In genomic region chr10:15461353-15462108, GRCh38 we compare ENCODE assay signal across 9 cellular contexts.
DNase-seq lines count a peak whose midpoint lies in the region; ATAC-seq, FAIRE-seq and TF ChIP-seq lines count a peak whose summit lies in the region.
"Had no signal": no experiment of that assay in that cellular context is flagged by ENCODE, and none has a peak within 500 bp of the region (broad histone marks: within the 10 kb centered on the region; RNA-seq: fewer than 3 reads in every experiment).

No MANE protein-coding gene starts in this region.

- H3K9me3 Mint-ChIP-seq in neural crest cell (peaks cover 4% of the 10 kb centered on the region), endodermal cell (peaks cover 2% of the 10 kb centered on the region)

- TF ChIP-seq CTCF in D721Med (IDR thresholded peaks at IDR 0.05; ENCODE audit: insufficient read depth, missing control alignments) (peak; percentile 6), epithelial cell of proximal tubule (conservative IDR thresholded peaks at IDR 0.05; ENCODE audit: low read depth, low read length) (peak; percentile 29), neural crest cell (conservative IDR thresholded peaks at IDR 0.05) (peak; percentile 43), endodermal cell (conservative IDR thresholded peaks at IDR 0.05) (no peak)

- no peak overlapping the region for H3K4me3 Mint-ChIP-seq in neural crest cell
- no peak overlapping the region for H3K4me3 Mint-ChIP-seq in endodermal cell

- H3K4me1 Mint-ChIP-seq in neural crest cell (peaks cover 16% of the 10 kb centered on the region), endodermal cell (peaks cover 5% of the 10 kb centered on the region)

- no peak overlapping the region for H3K27ac Mint-ChIP-seq in neural crest cell (ENCODE audit: unreplicated experiment)
- no peak overlapping the region for H3K27ac Mint-ChIP-seq in endodermal cell

- peaks cover 9% of the 10 kb centered on the region for H3K9me3 ChIP-seq in endodermal cell (ENCODE audit: control insufficient read depth, low read length)

- no peaks in the 10 kb centered on the region for H3K27me3 ChIP-seq in endodermal cell (ENCODE audit: control insufficient read depth, insufficient read depth, low read length, poor library complexity, severe bottlenecking)

- H3K36me3 Mint-ChIP-seq in neural crest cell (ENCODE audit: low read depth) = no peaks in the 10 kb centered on the region
- H3K36me3 Mint-ChIP-seq in endodermal cell (ENCODE audit: low read depth) = no peaks in the 10 kb centered on the region

- 70 to 86% methylated on average over 7 to 9 of the region's 9 CpGs for whole genome bisulfite sequencing in endodermal cell (ENCODE audit: insufficient coverage in 1 of 2, insufficient read length in 1 of 2), 2 experiments

- H3K27ac ChIP-seq in endodermal cell (ENCODE audit: low read depth, low read length) = no peak overlapping the region

- no peaks in the 10 kb centered on the region for H3K36me3 ChIP-seq in endodermal cell (ENCODE audit: control insufficient read depth, insufficient read depth, low read length)

- H3K4me1 ChIP-seq in endodermal cell (ENCODE audit: control insufficient read depth, insufficient read depth, low read length) = no peaks in the 10 kb centered on the region

- no peak for FAIRE-seq in D721Med (lab: Jason Lieb, UNC)

- DNase-seq in D721Med (ENCODE audit: insufficient read length, low spot score) (no peak), NCI-H460 (ENCODE audit: extremely low read depth, low read depth) (peak; percentile 45), epithelial cell of proximal tubule (ENCODE audit: low read depth) (no peak), neural crest cell (ENCODE audit: low read depth, low spot score) (no peak), endodermal cell (no peak)
- no peak for DNase-seq in stimulated activated CD4-positive, alpha-beta T cell treated with anti-CD3 and anti-CD28 coated beads, Interleukin-4, amount 100 ng/mL, for 24 hours
- no peak for DNase-seq in activated effector memory CD4-positive, alpha-beta T cell treated with Interleukin-2 at 50 U/mL for 16 hours
- DNase-seq: activated T-cell treated with anti-CD3 and anti-CD28 coated beads for 4 hours had no signal

- ATAC-seq in HG03175 (IDR thresholded peaks at IDR 0.05; ENCODE audit: unreplicated experiment) = no peak

- H3K4me3 ChIP-seq in epithelial cell of proximal tubule (ENCODE audit: low read depth, low read length) (no peak overlapping the region), endodermal cell (ENCODE audit: low read length) (no peak overlapping the region)

- no peaks in the 10 kb centered on the region for H3K27me3 Mint-ChIP-seq in neural crest cell (ENCODE audit: low read depth)
- peaks cover 2% of the 10 kb centered on the region for H3K27me3 Mint-ChIP-seq in endodermal cell (ENCODE audit: insufficient read depth)

- no peak overlapping the region for H3K9ac ChIP-seq in endodermal cell (ENCODE audit: extremely low read depth, low read length, poor library complexity, severe bottlenecking)
